ENCODE assay signal across 1 cellular context in the genomic region with DNA sequence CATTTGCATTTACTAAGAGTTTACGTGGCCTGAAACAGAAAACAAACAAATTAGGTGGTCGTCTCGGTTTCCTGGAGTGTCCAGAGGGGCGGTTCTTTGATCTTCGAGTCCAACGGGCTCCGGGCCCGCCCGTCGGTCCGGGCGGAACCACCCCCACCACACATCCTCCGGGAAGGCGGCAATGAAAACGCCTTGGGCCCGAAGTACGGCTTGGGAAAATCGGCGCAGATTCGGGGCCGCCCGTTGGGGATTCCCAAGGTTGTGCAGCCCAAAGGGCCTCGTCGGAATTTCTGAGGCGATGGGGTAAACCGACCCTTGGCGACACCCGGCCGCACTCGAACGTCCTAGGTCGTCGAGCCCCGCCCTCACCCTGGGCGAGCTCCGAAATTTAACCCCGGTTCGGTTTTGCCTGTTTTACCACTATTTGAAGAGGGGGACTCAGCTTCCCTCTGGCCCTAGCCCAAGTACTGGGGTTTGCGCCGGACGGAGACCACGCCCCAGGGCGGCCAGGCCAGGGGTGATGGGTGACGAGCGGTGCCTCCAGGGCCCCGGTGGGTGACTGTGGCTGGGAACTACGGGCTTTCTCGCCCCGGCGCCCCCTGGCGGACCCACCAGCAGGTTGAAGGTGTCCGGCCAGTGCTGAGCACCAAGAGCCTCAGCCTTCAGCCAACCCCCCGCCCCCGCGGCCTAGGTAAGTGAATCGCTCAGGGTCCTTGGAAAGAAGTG.
TF ChIP-seq lines count a peak whose summit lies in the region.

No MANE protein-coding gene starts in this region.

TF ChIP-seq in GM12878, 131 proteins besides CTCF, POLR2A, EP300 and RAD21:
- no peak for TF ChIP-seq ASH2L (IDR thresholded peaks at IDR 0.05; ENCODE audit: borderline replicate concordance, low read depth)
- no peak for TF ChIP-seq CBFB (IDR thresholded peaks at IDR 0.05; ENCODE audit: low read depth)
- no peak for TF ChIP-seq STAT3 (IDR thresholded peaks at IDR 0.05; ENCODE audit: low read depth, low read length)
- TF ChIP-seq FOXM1 (IDR thresholded peaks at IDR 0.05; ENCODE audit: low read depth, low read length), result peak; percentile 54; the same call in 1 of the 2 replicates
- TF ChIP-seq MYC (IDR thresholded peaks at IDR 0.05; ENCODE audit: insufficient read depth, insufficient read length, insufficient replicate concordance, low read length, severe bottlenecking), result no peak
- peak; percentile 53; the same call in 1 of the 2 replicates for TF ChIP-seq BACH1 (IDR thresholded peaks at IDR 0.05; ENCODE audit: borderline replicate concordance)
- TF ChIP-seq SPI1 (IDR thresholded peaks at IDR 0.05; ENCODE audit: borderline replicate concordance, insufficient read depth, low read depth, low read length), result no peak
- peak; percentile 11; the same call in 1 of the 2 replicates for TF ChIP-seq NR2C1 (IDR thresholded peaks at IDR 0.05)
- peak; percentile 71 for TF ChIP-seq SMC3 (IDR thresholded peaks at IDR 0.05; ENCODE audit: borderline replicate concordance, low read length)
- TF ChIP-seq EED (IDR thresholded peaks at IDR 0.05; ENCODE audit: low read depth), result peak; percentile 45; the same call in 1 of the 2 replicates
- no peak for TF ChIP-seq SREBF1 (IDR thresholded peaks at IDR 0.05; ENCODE audit: low read length)
- peak; percentile 8 for TF ChIP-seq SP1 (IDR thresholded peaks at IDR 0.05; ENCODE audit: low read depth, low read length)
- TF ChIP-seq, protein P1, sequence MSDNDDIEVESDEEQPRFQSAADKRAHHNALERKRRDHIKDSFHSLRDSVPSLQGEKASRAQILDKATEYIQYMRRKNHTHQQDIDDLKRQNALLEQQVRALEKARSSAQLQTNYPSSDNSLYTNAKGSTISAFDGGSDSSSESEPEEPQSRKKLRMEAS (IDR thresholded peaks at IDR 0.05; ENCODE audit: low read depth, low read length), result peak; percentile 38; the same call in 1 of the 2 replicates
- peak; percentile 21; the same call in 1 of the 2 replicates for TF ChIP-seq PKNOX1 (IDR thresholded peaks at IDR 0.05)
- TF ChIP-seq, protein P2, sequence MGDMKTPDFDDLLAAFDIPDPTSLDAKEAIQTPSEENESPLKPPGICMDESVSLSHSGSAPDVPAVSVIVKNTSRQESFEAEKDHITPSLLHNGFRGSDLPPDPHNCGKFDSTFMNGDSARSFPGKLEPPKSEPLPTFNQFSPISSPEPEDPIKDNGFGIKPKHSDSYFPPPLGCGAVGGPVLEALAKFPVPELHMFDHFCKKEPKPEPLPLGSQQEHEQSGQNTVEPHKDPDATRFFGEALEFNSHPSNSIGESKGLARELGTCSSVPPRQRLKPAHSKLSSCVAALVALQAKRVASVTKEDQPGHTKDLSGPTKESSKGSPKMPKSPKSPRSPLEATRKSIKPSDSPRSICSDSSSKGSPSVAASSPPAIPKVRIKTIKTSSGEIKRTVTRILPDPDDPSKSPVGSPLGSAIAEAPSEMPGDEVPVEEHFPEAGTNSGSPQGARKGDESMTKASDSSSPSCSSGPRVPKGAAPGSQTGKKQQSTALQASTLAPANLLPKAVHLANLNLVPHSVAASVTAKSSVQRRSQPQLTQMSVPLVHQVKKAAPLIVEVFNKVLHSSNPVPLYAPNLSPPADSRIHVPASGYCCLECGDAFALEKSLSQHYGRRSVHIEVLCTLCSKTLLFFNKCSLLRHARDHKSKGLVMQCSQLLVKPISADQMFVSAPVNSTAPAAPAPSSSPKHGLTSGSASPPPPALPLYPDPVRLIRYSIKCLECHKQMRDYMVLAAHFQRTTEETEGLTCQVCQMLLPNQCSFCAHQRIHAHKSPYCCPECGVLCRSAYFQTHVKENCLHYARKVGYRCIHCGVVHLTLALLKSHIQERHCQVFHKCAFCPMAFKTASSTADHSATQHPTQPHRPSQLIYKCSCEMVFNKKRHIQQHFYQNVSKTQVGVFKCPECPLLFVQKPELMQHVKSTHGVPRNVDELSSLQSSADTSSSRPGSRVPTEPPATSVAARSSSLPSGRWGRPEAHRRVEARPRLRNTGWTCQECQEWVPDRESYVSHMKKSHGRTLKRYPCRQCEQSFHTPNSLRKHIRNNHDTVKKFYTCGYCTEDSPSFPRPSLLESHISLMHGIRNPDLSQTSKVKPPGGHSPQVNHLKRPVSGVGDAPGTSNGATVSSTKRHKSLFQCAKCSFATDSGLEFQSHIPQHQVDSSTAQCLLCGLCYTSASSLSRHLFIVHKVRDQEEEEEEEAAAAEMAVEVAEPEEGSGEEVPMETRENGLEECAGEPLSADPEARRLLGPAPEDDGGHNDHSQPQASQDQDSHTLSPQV (IDR thresholded peaks at IDR 0.05), result 0 out of 2 replicates have a peak, but pooled peaks have one; percentile 53
- TF ChIP-seq RFX5 (IDR thresholded peaks at IDR 0.05; ENCODE audit: low read depth, low read length), result no peak
- TF ChIP-seq STAT1 (conservative IDR thresholded peaks at IDR 0.05), result 0 out of 2 replicates have a peak, but pooled peaks have one; percentile 54
- peak; percentile 2; the same call in 1 of the 2 replicates for TF ChIP-seq ZNF384 (IDR thresholded peaks at IDR 0.05; ENCODE audit: borderline replicate concordance, low read depth, low read length)
- TF ChIP-seq IRF4 (IDR thresholded peaks at IDR 0.05; ENCODE audit: low read depth, low read length), result peak; percentile 48; the same call in 1 of the 2 replicates
- TF ChIP-seq EGR1 (IDR thresholded peaks at IDR 0.05; ENCODE audit: borderline replicate concordance in 1 of 2, low read depth in 2 of 2, low read length in 2 of 2), result peak in 1 of 2 experiments; percentile 88; a peak in 2 of 3 replicates
- TF ChIP-seq SMARCA5 (IDR thresholded peaks at IDR 0.05), result peak; percentile 88
- no peak for TF ChIP-seq ESRRA (IDR thresholded peaks at IDR 0.05; ENCODE audit: low read length)
- peak; percentile 85 for TF ChIP-seq NR2F1 (conservative IDR thresholded peaks at IDR 0.05)
- TF ChIP-seq CREB1 (IDR thresholded peaks at IDR 0.05; ENCODE audit: low read depth), result 0 out of 2 replicates have a peak, but pooled peaks have one; percentile 58
- peak; percentile 78 for TF ChIP-seq DPF2 (IDR thresholded peaks at IDR 0.05)
- TF ChIP-seq KDM1A (IDR thresholded peaks at IDR 0.05; ENCODE audit: borderline replicate concordance), result no peak
- peak; percentile 80 for TF ChIP-seq NBN (IDR thresholded peaks at IDR 0.05)
- TF ChIP-seq POU2F2 (IDR thresholded peaks at IDR 0.05; ENCODE audit: borderline replicate concordance, low read depth, low read length), result peak; percentile 77
- TF ChIP-seq CREM (IDR thresholded peaks at IDR 0.05; ENCODE audit: low read depth), result peak; percentile 60; the same call in 1 of the 2 replicates
- TF ChIP-seq, protein P3, sequence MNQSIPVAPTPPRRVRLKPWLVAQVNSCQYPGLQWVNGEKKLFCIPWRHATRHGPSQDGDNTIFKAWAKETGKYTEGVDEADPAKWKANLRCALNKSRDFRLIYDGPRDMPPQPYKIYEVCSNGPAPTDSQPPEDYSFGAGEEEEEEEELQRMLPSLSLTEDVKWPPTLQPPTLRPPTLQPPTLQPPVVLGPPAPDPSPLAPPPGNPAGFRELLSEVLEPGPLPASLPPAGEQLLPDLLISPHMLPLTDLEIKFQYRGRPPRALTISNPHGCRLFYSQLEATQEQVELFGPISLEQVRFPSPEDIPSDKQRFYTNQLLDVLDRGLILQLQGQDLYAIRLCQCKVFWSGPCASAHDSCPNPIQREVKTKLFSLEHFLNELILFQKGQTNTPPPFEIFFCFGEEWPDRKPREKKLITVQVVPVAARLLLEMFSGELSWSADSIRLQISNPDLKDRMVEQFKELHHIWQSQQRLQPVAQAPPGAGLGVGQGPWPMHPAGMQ (IDR thresholded peaks at IDR 0.05; ENCODE audit: borderline replicate concordance), result no peak
- peak; percentile 65; the same call in 1 of the 2 replicates for TF ChIP-seq RELB (IDR thresholded peaks at IDR 0.05; ENCODE audit: low read depth)
- peak; percentile 74; the same call in 1 of the 2 replicates for TF ChIP-seq ZNF207 (IDR thresholded peaks at IDR 0.05; ENCODE audit: borderline replicate concordance)
- TF ChIP-seq, protein P4, sequence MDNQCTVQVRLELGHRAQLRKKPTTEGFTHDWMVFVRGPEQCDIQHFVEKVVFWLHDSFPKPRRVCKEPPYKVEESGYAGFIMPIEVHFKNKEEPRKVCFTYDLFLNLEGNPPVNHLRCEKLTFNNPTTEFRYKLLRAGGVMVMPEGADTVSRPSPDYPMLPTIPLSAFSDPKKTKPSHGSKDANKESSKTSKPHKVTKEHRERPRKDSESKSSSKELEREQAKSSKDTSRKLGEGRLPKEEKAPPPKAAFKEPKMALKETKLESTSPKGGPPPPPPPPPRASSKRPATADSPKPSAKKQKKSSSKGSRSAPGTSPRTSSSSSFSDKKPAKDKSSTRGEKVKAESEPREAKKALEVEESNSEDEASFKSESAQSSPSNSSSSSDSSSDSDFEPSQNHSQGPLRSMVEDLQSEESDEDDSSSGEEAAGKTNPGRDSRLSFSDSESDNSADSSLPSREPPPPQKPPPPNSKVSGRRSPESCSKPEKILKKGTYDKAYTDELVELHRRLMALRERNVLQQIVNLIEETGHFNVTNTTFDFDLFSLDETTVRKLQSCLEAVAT (IDR thresholded peaks at IDR 0.05), result peak; percentile 50; the same call in 1 of the 2 replicates
- TF ChIP-seq IKZF1 (conservative IDR thresholded peaks at IDR 0.05), result peak; percentile 80
- peak; percentile 80 for TF ChIP-seq YY1 (IDR thresholded peaks at IDR 0.05; ENCODE audit: low read depth, low read length)
- TF ChIP-seq MEF2A (IDR thresholded peaks at IDR 0.05; ENCODE audit: insufficient read depth, low read depth, low read length), result 0 out of 2 replicates have a peak, but pooled peaks have one; percentile 4
- no peak for TF ChIP-seq SREBF2 (IDR thresholded peaks at IDR 0.05; ENCODE audit: low read length)
- TF ChIP-seq PML (IDR thresholded peaks at IDR 0.05; ENCODE audit: low read length), result peak; percentile 59; the same call in 1 of the 2 replicates
- 0 out of 2 replicates have a peak, but pooled peaks have one; percentile 58 for TF ChIP-seq CBX5 (IDR thresholded peaks at IDR 0.05; ENCODE audit: low read depth)
- TF ChIP-seq POLR2AphosphoS5 (IDR thresholded peaks at IDR 0.05; ENCODE audit: low read length), result peak; percentile 51; the same call in 1 of the 2 replicates
- TF ChIP-seq GATAD2B (conservative IDR thresholded peaks at IDR 0.05; ENCODE audit: low read depth), result peak; percentile 86
- TF ChIP-seq RUNX3 (IDR thresholded peaks at IDR 0.05; ENCODE audit: low read length), result peak; percentile 38; the same call in 1 of the 2 replicates
- 0 out of 2 replicates have a peak, but pooled peaks have one; percentile 15 for TF ChIP-seq ATF7 (IDR thresholded peaks at IDR 0.05; ENCODE audit: low read depth)
- TF ChIP-seq LARP7 (IDR thresholded peaks at IDR 0.05), result peak; percentile 69; the same call in 1 of the 2 replicates
- TF ChIP-seq HDGF (IDR thresholded peaks at IDR 0.05), result peak; percentile 89
- peak; percentile 69; the same call in 1 of the 2 replicates for TF ChIP-seq RB1 (IDR thresholded peaks at IDR 0.05; ENCODE audit: borderline replicate concordance)
- 0 out of 2 replicates have a peak, but pooled peaks have one; percentile 16 for TF ChIP-seq BCL11A (IDR thresholded peaks at IDR 0.05; ENCODE audit: low read depth, low read length)
- TF ChIP-seq KLF5 (IDR thresholded peaks at IDR 0.05; ENCODE audit: partially characterized antibody), result peak; percentile 40
- 0 out of 2 replicates have a peak, but pooled peaks have one; percentile 59 for TF ChIP-seq HSF1 (IDR thresholded peaks at IDR 0.05; ENCODE audit: low read depth, low read length)
- TF ChIP-seq IKZF2 (IDR thresholded peaks at IDR 0.05), result peak; percentile 44 to 69; a peak in 3 of 4 replicates
- TF ChIP-seq BHLHE40 (IDR thresholded peaks at IDR 0.05; ENCODE audit: borderline replicate concordance in 1 of 2, low read depth in 2 of 2, low read length in 1 of 2), result peak in 1 of 2 experiments; percentile 69; a peak in 2 of 4 replicates
- peak; percentile 48; the same call in 1 of the 2 replicates for TF ChIP-seq CHD2 (IDR thresholded peaks at IDR 0.05; ENCODE audit: borderline replicate concordance, low read depth, low read length)
- TF ChIP-seq MXI1 (IDR thresholded peaks at IDR 0.05; ENCODE audit: low read depth, low read length), result peak; percentile 36; the same call in 1 of the 2 replicates
TF ChIP-seq in GM12878: peak in this region for 42.
